ENCODE assay signal across 11 cellular contexts in genomic region chr10:109899578-109900355, GRCh38. TPM values are rescaled to one million over a fixed set of nuclear protein-coding genes. Genes with fewer than 3 reads are reported as not detected.
DNase-seq lines count a peak whose midpoint lies in the region; ATAC-seq and TF ChIP-seq lines count a peak whose summit lies in the region.
"Had no signal": no experiment of that assay in that cellular context is flagged by ENCODE, and none has a peak within 500 bp of the region (broad histone marks: within the 10 kb centered on the region; RNA-seq: fewer than 3 reads in every experiment).

No MANE protein-coding gene starts in this region.

- ATAC-seq in GM21786 (IDR thresholded peaks at IDR 0.05; ENCODE audit: unreplicated experiment) = no peak
- ATAC-seq: HCT116 had no signal

- no peak overlapping the region for H3K4me3 ChIP-seq in fibroblast of the aortic adventitia (ENCODE audit: low read depth, low read length)
- H3K4me3 ChIP-seq: BLaER1 treated with 17β-estradiol and CSF1 and Interleukin-3, amounts not matched to agents 10 nM and 100 nM; SK-N-MC had no signal

- intact Hi-C loops in CD14-positive monocyte (cut with micrococcal nuclease) = loop anchor here in 1 of 2 donors (10.0 kb wide), 1 partner anchor 385 kb away; no protein-coding TSS in a partner anchor
- intact Hi-C loops in activated T-helper 2 cell treated with anti-CD3 and anti-CD28 coated beads, Interferon-gamma antibody, Interleukin-2, Interleukin-4, amounts not matched to agents 10 μg/mL and 5 μg/mL and 100 μg/mL, durations not matched to agents 14 hours and 24 hours and 36 hours (cut with micrococcal nuclease) = loop anchor here (1.0 to 2.0 kb wide), 2 partner anchors 15 to 23 kb away; no protein-coding TSS in a partner anchor

- H3K4me3 Mint-ChIP-seq in CD14-positive monocyte = no peak overlapping the region
- no peak overlapping the region for H3K4me3 Mint-ChIP-seq in activated T-helper 2 cell treated with anti-CD3 and anti-CD28 coated beads, Interferon-gamma antibody, Interleukin-2, Interleukin-4, amounts not matched to agents 10 μg/mL and 5 μg/mL and 100 μg/mL, durations not matched to agents 14 hours and 24 hours and 36 hours (ENCODE audit: low read depth)
- H3K4me3 Mint-ChIP-seq in progenitor cell of endocrine pancreas (ENCODE audit: low read depth) = no peak overlapping the region

- H3K36me3 Mint-ChIP-seq in CD14-positive monocyte = peaks cover 68 to 80% of the 10 kb centered on the region in 2 donors
- peaks cover 71% of the 10 kb centered on the region for H3K36me3 Mint-ChIP-seq in activated T-helper 2 cell treated with anti-CD3 and anti-CD28 coated beads, Interferon-gamma antibody, Interleukin-2, Interleukin-4, amounts not matched to agents 10 μg/mL and 5 μg/mL and 100 μg/mL, durations not matched to agents 14 hours and 24 hours and 36 hours (ENCODE audit: low read depth)
- peaks cover 22% of the 10 kb centered on the region for H3K36me3 Mint-ChIP-seq in progenitor cell of endocrine pancreas (ENCODE audit: insufficient read depth)

- no peak for DNase-seq in CD14-positive monocyte (ENCODE audit: low spot score)
- DNase-seq in activated T-helper 2 cell treated with anti-CD3 and anti-CD28 coated beads, Interferon-gamma antibody, Interleukin-2, Interleukin-4, amounts not matched to agents 10 μg/mL and 5 μg/mL and 100 μg/mL, durations not matched to agents 14 hours and 24 hours and 36 hours (ENCODE audit: low spot score) = no peak
- peak; percentile 92 for DNase-seq in fibroblast of the aortic adventitia (ENCODE audit: low read depth)
- no peak for DNase-seq in progenitor cell of endocrine pancreas (ENCODE audit: low spot score, unreplicated experiment)
- no peak for DNase-seq in kidney glomerular epithelial cell (lab: John Stamatoyannopoulos, UW)
- no peak for DNase-seq in effector CD4-positive, alpha-beta T cell
- DNase-seq in NCI-H1930 (lab: John Stamatoyannopoulos, UW) = no peak

- H3K9me3 Mint-ChIP-seq in CD14-positive monocyte (peaks cover 0 to 3% (median 0%) of the 10 kb centered on the region in 7 donors), progenitor cell of endocrine pancreas (ENCODE audit: low read depth) (peaks cover 3% of the 10 kb centered on the region)
- H3K9me3 Mint-ChIP-seq in activated T-helper 2 cell treated with anti-CD3 and anti-CD28 coated beads, Interferon-gamma antibody, Interleukin-2, Interleukin-4, amounts not matched to agents 10 μg/mL and 5 μg/mL and 100 μg/mL, durations not matched to agents 14 hours and 24 hours and 36 hours = no peaks in the 10 kb centered on the region

- H3K4me1 Mint-ChIP-seq in CD14-positive monocyte (peaks cover 56% of the 10 kb centered on the region), progenitor cell of endocrine pancreas (ENCODE audit: low read depth) (peaks cover 7% of the 10 kb centered on the region)
- H3K4me1 Mint-ChIP-seq in activated T-helper 2 cell treated with anti-CD3 and anti-CD28 coated beads, Interferon-gamma antibody, Interleukin-2, Interleukin-4, amounts not matched to agents 10 μg/mL and 5 μg/mL and 100 μg/mL, durations not matched to agents 14 hours and 24 hours and 36 hours (ENCODE audit: low read depth) = peaks cover 47% of the 10 kb centered on the region

- TF ChIP-seq CTCF in CD14-positive monocyte (IDR thresholded peaks at IDR 0.05) = no peak
- TF ChIP-seq CTCF in fibroblast of the aortic adventitia (IDR thresholded peaks at IDR 0.05; ENCODE audit: insufficient read depth, low read length) = no peak
- no peak for TF ChIP-seq CTCF in progenitor cell of endocrine pancreas (IDR thresholded peaks at IDR 0.05; ENCODE audit: unreplicated experiment)

- H3K27me3 Mint-ChIP-seq in CD14-positive monocyte (ENCODE audit: low read depth in 3 of 3) (no peaks in the 10 kb centered on the region), progenitor cell of endocrine pancreas (no peaks in the 10 kb centered on the region)
- H3K27me3 Mint-ChIP-seq in activated T-helper 2 cell treated with anti-CD3 and anti-CD28 coated beads, Interferon-gamma antibody, Interleukin-2, Interleukin-4, amounts not matched to agents 10 μg/mL and 5 μg/mL and 100 μg/mL, durations not matched to agents 14 hours and 24 hours and 36 hours (ENCODE audit: low read depth) = no peaks in the 10 kb centered on the region

- H3K27ac Mint-ChIP-seq in CD14-positive monocyte = peak overlapping the region in 5 of 7 donors; percentile 4 to 80 (median 65)
- H3K27ac Mint-ChIP-seq in activated T-helper 2 cell treated with anti-CD3 and anti-CD28 coated beads, Interferon-gamma antibody, Interleukin-2, Interleukin-4, amounts not matched to agents 10 μg/mL and 5 μg/mL and 100 μg/mL, durations not matched to agents 14 hours and 24 hours and 36 hours = peak overlapping the region; percentile 24
- H3K27ac Mint-ChIP-seq in progenitor cell of endocrine pancreas = peak overlapping the region; percentile 11

RNA-seq across cellular contexts. Expression of gene XPNPEP1, which starts 23.5 kb away (rescaled TPM):
- 10 to 100 TPM; 32.1 to 38.4 TPM for polyA plus RNA-seq in CD14-positive monocyte
- 79.4 and 88.2 TPM in 2 replicates for total RNA-seq in activated T-helper 2 cell treated with anti-CD3 and anti-CD28 coated beads, Interferon-gamma antibody, Interleukin-2, Interleukin-4, amounts not matched to agents 10 μg/mL and 5 μg/mL and 100 μg/mL, durations not matched to agents 14 hours and 24 hours and 36 hours
- total RNA-seq in fibroblast of the aortic adventitia (ENCODE audit: low replicate concordance) (103 and 253 TPM in 2 replicates), progenitor cell of endocrine pancreas (40.0 and 66.8 TPM in 2 replicates)

Comparison
In these comparisons a context has a peak if more than half of its experiments do, and no peak if none do; other contexts are left out.
1. H3K27ac Mint-ChIP-seq: peak in every context shown above with its lines; median percentile 65 in CD14-positive monocyte; 24 in activated T-helper 2 cell treated with anti-CD3 and anti-CD28 coated beads, Interferon-gamma antibody, Interleukin-2, Interleukin-4, amounts not matched to agents 10 μg/mL and 5 μg/mL and 100 μg/mL, durations not matched to agents 14 hours and 24 hours and 36 hours; 11 in progenitor cell of endocrine pancreas.